In the genomic region with DNA sequence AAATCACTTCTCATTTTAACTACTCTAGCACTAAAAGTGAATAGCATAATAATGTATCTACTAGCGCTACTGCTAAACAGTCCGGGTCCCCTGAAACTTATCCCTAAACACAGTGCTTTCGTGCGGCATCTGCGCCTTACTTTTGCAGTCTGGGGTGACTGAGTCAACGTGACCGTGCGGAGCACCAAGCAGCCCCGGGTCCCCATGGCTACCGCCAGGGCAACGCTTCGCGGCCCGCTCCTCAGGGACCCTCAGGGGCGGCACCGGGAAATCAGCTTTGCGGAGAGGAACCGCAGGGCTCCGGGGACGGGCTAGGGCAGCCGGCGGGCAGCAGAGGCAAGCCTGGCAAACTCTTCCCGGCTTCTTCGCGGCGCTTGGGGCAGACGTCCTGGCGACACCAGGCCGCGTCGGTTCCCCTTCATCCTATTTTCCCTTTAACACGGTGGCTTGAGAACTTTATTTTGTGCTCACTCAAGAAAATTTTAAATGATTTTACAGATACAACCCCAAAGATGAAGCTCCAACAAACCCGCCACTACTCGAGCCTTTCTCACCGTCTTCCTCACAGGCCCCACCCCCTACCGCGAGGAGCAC, we compare ENCODE assay signal across 8 cellular contexts. TPM values are rescaled to one million over a fixed set of nuclear protein-coding genes. Genes with fewer than 3 reads are reported as not detected.
DNase-seq lines count a peak whose midpoint lies in the region; ATAC-seq and TF ChIP-seq lines count a peak whose summit lies in the region.

No MANE protein-coding gene starts in this region.

- H4K20me1 ChIP-seq in osteoblast (ENCODE audit: insufficient read depth, low read length), result no peaks in the 10 kb centered on the region

- intact Hi-C loops in thyroid gland (cut with DNase I), result no loop called here

- H3K9me3 ChIP-seq in Peyer's patch, result no peaks in the 10 kb centered on the region
- H3K9me3 ChIP-seq in osteoblast (ENCODE audit: low read depth, low read length), result no peaks in the 10 kb centered on the region
- H3K9me3 ChIP-seq in thyroid gland, result no peaks in the 10 kb centered on the region

- H3K79me2 ChIP-seq in osteoblast (ENCODE audit: insufficient read depth, low read length), result peaks cover 18% of the 10 kb centered on the region

- peak; percentile 17 for ATAC-seq in HG03378 (IDR thresholded peaks at IDR 0.05; ENCODE audit: unreplicated experiment)

- TF ChIP-seq POLR2A in Peyer's patch (IDR thresholded peaks at IDR 0.05) (no peak), thyroid gland (IDR thresholded peaks at IDR 0.05) (no peak)

- 0 to 1% methylated on average over 34 to 36 of the region's 37 CpGs for WGBS in thyroid gland, 2 donors

- TF ChIP-seq CTCF in Peyer's patch (IDR thresholded peaks at IDR 0.05), result peak in 3 of 6 experiments; percentile 5 to 15 (median 8)
- TF ChIP-seq CTCF in osteoblast (IDR thresholded peaks at IDR 0.05; ENCODE audit: extremely low read depth, low read depth, low read length), result no peak
- peak in 3 of 6 experiments; percentile 13 to 34 (median 16) for TF ChIP-seq CTCF in thyroid gland (IDR thresholded peaks at IDR 0.05)

- peak overlapping the region; percentile 65 to 87 (median 76) for H3K4me3 ChIP-seq in Peyer's patch
- H3K4me3 ChIP-seq in osteoblast (ENCODE audit: insufficient read depth, low read length), result peak overlapping the region; percentile 96
- peak overlapping the region; percentile 84 to 99 (median 91) for H3K4me3 ChIP-seq in thyroid gland (replicated peaks in 1 of 3)

- peak overlapping the region; percentile 92 to 98 (median 94) for H3K27ac ChIP-seq in Peyer's patch
- peak overlapping the region; percentile 90 for H3K27ac ChIP-seq in osteoblast (ENCODE audit: low read depth, low read length)
- H3K27ac ChIP-seq in thyroid gland, result peak overlapping the region; percentile 97 to 99 (median 98)

- H3K36me3 ChIP-seq in Peyer's patch (no peaks in the 10 kb centered on the region), osteoblast (ENCODE audit: insufficient read depth, low read length) (no peaks in the 10 kb centered on the region), thyroid gland (no peaks in the 10 kb centered on the region)

- peak; percentile 63 for DNase-seq in Ammon's horn (ENCODE audit: low spot score)
- peak; percentile 27 for DNase-seq in GM19238 (ENCODE audit: insufficient read length, low spot score)
- DNase-seq in Peyer's patch, result peak in 2 of 3 donors; percentile 46 to 65
- DNase-seq in activated naive CD4-positive, alpha-beta T cell (lab: John Stamatoyannopoulos, UW), result peak; percentile 13 to 30 (median 26)
- DNase-seq in globus pallidus (ENCODE audit: low spot score), result peak; percentile 68
- DNase-seq in osteoblast (ENCODE audit: insufficient read length, low spot score, missing footprints), result peak; percentile 87
- DNase-seq in thyroid gland, result peak; percentile 58 to 60

- H3K4me1 ChIP-seq in Peyer's patch (peaks cover 0 to 20% (median 0%) of the 10 kb centered on the region in 4 donors), osteoblast (ENCODE audit: insufficient read depth, low read length) (peaks cover 21% of the 10 kb centered on the region), thyroid gland (peaks cover 14 to 18% of the 10 kb centered on the region in 2 donors)

- H2AFZ ChIP-seq in osteoblast (ENCODE audit: low read length), result peak overlapping the region; percentile 95

- H3K27me3 ChIP-seq in Peyer's patch (no peaks in the 10 kb centered on the region), osteoblast (ENCODE audit: insufficient read depth, low read length) (no peaks in the 10 kb centered on the region), thyroid gland (no peaks in the 10 kb centered on the region)

- peak overlapping the region; percentile 81 for H3K4me2 ChIP-seq in osteoblast (ENCODE audit: insufficient read depth, low read length)

RNA-seq across cellular contexts. Expression of a gene that starts 0.8 kb away (rescaled TPM):
- 10 to 100 TPM in 3 of 4 donors, 1 to 10 TPM in 1; 9.1 to 47.2 (median 29.4) TPM for total RNA-seq in Peyer's patch
- 18.0 and 38.0 TPM in 2 replicates for total RNA-seq in osteoblast
- total RNA-seq in thyroid gland, result 10 to 100 TPM; 26.5 to 35.7 (median 28.9) TPM

Comparison
In these comparisons a context has a peak if more than half of its experiments do, and no peak if none do; other contexts are left out.
1. Peak in every context shown above with its lines: DNase-seq, ATAC-seq, H3K4me3 ChIP-seq and H3K27ac ChIP-seq.
2. DNase-seq: peak in every context shown above with its lines; median percentile 87 in osteoblast; 68 in globus pallidus; 63 in Ammon's horn; 59 in thyroid gland; 56 in Peyer's patch; 27 in GM19238; 26 in activated naive CD4-positive, alpha-beta T cell.